In genomic region chr14:22565391-22565945, GRCh38 we compare ENCODE assay signal across 9 cellular contexts. TPM values are rescaled to one million over a fixed set of nuclear protein-coding genes. Genes with fewer than 3 reads are reported as not detected.
DNase-seq lines count a peak whose midpoint lies in the region; ATAC-seq and TF ChIP-seq lines count a peak whose summit lies in the region.
"Had no signal": no experiment of that assay in that cellular context is flagged by ENCODE, and none has a peak within 500 bp of the region (broad histone marks: within the 10 kb centered on the region; RNA-seq: fewer than 3 reads in every experiment).

No MANE protein-coding gene starts in this region.

- no peak for ATAC-seq in CD4-positive, alpha-beta T cell (ENCODE audit: poor library complexity)
- ATAC-seq in GM19452 (IDR thresholded peaks at IDR 0.05; ENCODE audit: unreplicated experiment) = peak; percentile 38
- no peak for ATAC-seq in foreskin keratinocyte

- peak overlapping the region; percentile 92 for H3K27ac ChIP-seq in CD4-positive, alpha-beta T cell (ENCODE audit: low read depth, low read length)
- no peak overlapping the region for H3K27ac ChIP-seq in foreskin keratinocyte

- H3K9me3 ChIP-seq in CD4-positive, alpha-beta T cell (ENCODE audit: control insufficient read depth, low read length) = no peaks in the 10 kb centered on the region

- no peak for TF ChIP-seq CTCF in CD4-positive, alpha-beta T cell (IDR thresholded peaks at IDR 0.05)
- no peak for TF ChIP-seq CTCF in foreskin keratinocyte (conservative IDR thresholded peaks at IDR 0.05)

- H3K4me3 Mint-ChIP-seq in CD4-positive, alpha-beta T cell = peak overlapping the region; percentile 74
- H3K4me3 Mint-ChIP-seq in IgD-negative memory B cell = peak overlapping the region; percentile 5 to 88 (median 68)
- H3K4me3 Mint-ChIP-seq in immature natural killer cell = peak overlapping the region; percentile 59 to 81 (median 79)

- DNase-seq in CD4-positive, alpha-beta T cell = no peak
- DNase-seq in immature natural killer cell = peak; percentile 62 to 68 (median 65)
- DNase-seq in cerebellar cortex (ENCODE audit: low spot score) = no peak
- no peak for DNase-seq in stimulated activated CD4-positive, alpha-beta T cell treated with anti-CD3 and anti-CD28 coated beads, Interleukin-12 subunit alpha, Interleukin-12 subunit beta, amount 100 ng/mL, for 4 hours
- no peak for DNase-seq in AG20443 (ENCODE audit: low spot score)
- DNase-seq in foreskin keratinocyte = no peak
- DNase-seq: stimulated activated CD4-positive, alpha-beta T cell treated with anti-CD3 and anti-CD28 coated beads, Interleukin-2, amount 100 ng/mL, for 48 hours had no signal

- H3K4me1 Mint-ChIP-seq in CD4-positive, alpha-beta T cell (ENCODE audit: low read depth) = peaks cover 95% of the 10 kb centered on the region
- H3K4me1 Mint-ChIP-seq in IgD-negative memory B cell = peaks cover 61 to 73% (median 64%) of the 10 kb centered on the region in 3 donors
- peaks cover 99 to 100% of the 10 kb centered on the region in 2 donors for H3K4me1 Mint-ChIP-seq in immature natural killer cell

- peaks cover 30% of the 10 kb centered on the region for H3K36me3 Mint-ChIP-seq in CD4-positive, alpha-beta T cell (ENCODE audit: low read depth)
- H3K36me3 Mint-ChIP-seq in IgD-negative memory B cell = no peaks in the 10 kb centered on the region
- no peaks in the 10 kb centered on the region for H3K36me3 Mint-ChIP-seq in immature natural killer cell

- POLR2A ChIA-PET in CD4-positive, alpha-beta T cell (lab: Charles Lee) = interaction anchor here (0.6 to 10.8 kb wide), 16 partner anchors 12 to 713 kb away, joined by 3 to 137 read pairs (median 3); partner anchors contain the start of gene DAD1

- no peaks in the 10 kb centered on the region for H3K27me3 Mint-ChIP-seq in CD4-positive, alpha-beta T cell
- H3K27me3 Mint-ChIP-seq in IgD-negative memory B cell (no peaks in the 10 kb centered on the region), immature natural killer cell (ENCODE audit: low read depth in 3 of 3) (peaks cover 4 to 27% (median 13%) of the 10 kb centered on the region in 3 donors)

- peak overlapping the region; percentile 97 for H3K27ac Mint-ChIP-seq in CD4-positive, alpha-beta T cell
- H3K27ac Mint-ChIP-seq in IgD-negative memory B cell = peak overlapping the region; percentile 70 to 96 (median 96)
- H3K27ac Mint-ChIP-seq in immature natural killer cell = peak overlapping the region; percentile 99 to 100 (median 100)

- intact Hi-C loops in CD4-positive, alpha-beta T cell (cut with DNase I, micrococcal nuclease) = loop anchor here in 1 of 2 experiments (10.0 kb wide), 1 partner anchor 251 kb away; no protein-coding TSS in a partner anchor

- no peaks in the 10 kb centered on the region for H3K4me1 ChIP-seq in foreskin keratinocyte

- H3K27me3 ChIP-seq in CD4-positive, alpha-beta T cell (ENCODE audit: control insufficient read depth, insufficient read depth, low read length) = no peaks in the 10 kb centered on the region
- H3K27me3 ChIP-seq in foreskin keratinocyte = no peaks in the 10 kb centered on the region

- H3K9me3 Mint-ChIP-seq in CD4-positive, alpha-beta T cell = no peaks in the 10 kb centered on the region
- H3K9me3 Mint-ChIP-seq in IgD-negative memory B cell (no peaks in the 10 kb centered on the region), immature natural killer cell (no peaks in the 10 kb centered on the region)

- CTCF ChIA-PET in CD4-positive, alpha-beta T cell (lab: Charles Lee) = interaction anchor here (1.0 to 10.2 kb wide), 2 partner anchors 10 to 652 kb away, joined by 3 to 211 read pairs; no protein-coding TSS in a partner anchor

RNA-seq across cellular contexts. Expression of gene DAD1, which starts 23.6 kb away (rescaled TPM):
- 10 to 100 TPM; 41.8 to 44.1 TPM for total RNA-seq in CD4-positive, alpha-beta T cell
- polyA plus RNA-seq in IgD-negative memory B cell (420 TPM), immature natural killer cell (100 to 1,000 TPM; 602 to 622 (median 602) TPM), foreskin keratinocyte (303 and 367 TPM in 2 replicates)
- total RNA-seq in foreskin keratinocyte = 211 and 266 TPM in 2 replicates

RNA-seq across cellular contexts. Expression of gene ABHD4, which starts 32.6 kb away (rescaled TPM):
- 1 to 10 TPM; 7.1 to 8.9 TPM for total RNA-seq in CD4-positive, alpha-beta T cell
- polyA plus RNA-seq in IgD-negative memory B cell (9.0 TPM), immature natural killer cell (10 to 100 TPM; 16.2 to 37.5 (median 30.8) TPM), foreskin keratinocyte (12.7 and 12.8 TPM in 2 replicates)
- total RNA-seq in foreskin keratinocyte = 7.4 and 8.2 TPM in 2 replicates

Comparison
In these comparisons a context has a peak if more than half of its experiments do, and no peak if none do; other contexts are left out.
1. DNase-seq: peak in immature natural killer cell (3 of 3); none in CD4-positive, alpha-beta T cell (0 of 10), cerebellar cortex (single experiment), stimulated activated CD4-positive, alpha-beta T cell treated with anti-CD3 and anti-CD28 coated beads, Interleukin-12 subunit alpha, Interleukin-12 subunit beta, amount 100 ng/mL, for 4 hours (single experiment), AG20443 (single experiment) and foreskin keratinocyte (0 of 2).
2. Peak in every context shown above with its lines, with median percentiles within 50 percentile points of each other: H3K27ac Mint-ChIP-seq and H3K4me3 Mint-ChIP-seq.